Comparison of ENCODE assay signal across 1 cellular context in the genomic region with DNA sequence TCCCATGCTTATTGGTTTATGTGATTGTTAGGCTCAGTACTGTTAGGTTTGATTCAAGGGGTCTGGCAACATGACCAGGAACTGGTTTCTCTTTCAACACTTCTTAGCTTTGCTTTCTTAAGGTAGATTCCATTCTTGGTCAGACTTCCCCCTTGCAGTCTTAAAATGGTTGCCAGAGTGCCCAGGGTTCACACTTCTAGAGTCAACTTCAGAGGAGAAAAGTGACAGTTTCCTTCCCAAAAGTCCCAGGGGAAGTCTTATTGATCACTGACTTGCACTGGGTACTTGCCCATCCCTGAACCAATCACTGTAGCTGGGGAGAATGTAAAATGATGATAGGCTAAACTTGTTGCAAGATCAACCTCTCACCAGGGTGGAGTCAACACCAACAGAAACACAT.
TF ChIP-seq lines count a peak whose summit lies in the region.

No MANE protein-coding gene starts in this region.

TF ChIP-seq in GM12878, 131 proteins besides CTCF, POLR2A, EP300 and RAD21 (continued from another document):
- TF ChIP-seq, protein P1, sequence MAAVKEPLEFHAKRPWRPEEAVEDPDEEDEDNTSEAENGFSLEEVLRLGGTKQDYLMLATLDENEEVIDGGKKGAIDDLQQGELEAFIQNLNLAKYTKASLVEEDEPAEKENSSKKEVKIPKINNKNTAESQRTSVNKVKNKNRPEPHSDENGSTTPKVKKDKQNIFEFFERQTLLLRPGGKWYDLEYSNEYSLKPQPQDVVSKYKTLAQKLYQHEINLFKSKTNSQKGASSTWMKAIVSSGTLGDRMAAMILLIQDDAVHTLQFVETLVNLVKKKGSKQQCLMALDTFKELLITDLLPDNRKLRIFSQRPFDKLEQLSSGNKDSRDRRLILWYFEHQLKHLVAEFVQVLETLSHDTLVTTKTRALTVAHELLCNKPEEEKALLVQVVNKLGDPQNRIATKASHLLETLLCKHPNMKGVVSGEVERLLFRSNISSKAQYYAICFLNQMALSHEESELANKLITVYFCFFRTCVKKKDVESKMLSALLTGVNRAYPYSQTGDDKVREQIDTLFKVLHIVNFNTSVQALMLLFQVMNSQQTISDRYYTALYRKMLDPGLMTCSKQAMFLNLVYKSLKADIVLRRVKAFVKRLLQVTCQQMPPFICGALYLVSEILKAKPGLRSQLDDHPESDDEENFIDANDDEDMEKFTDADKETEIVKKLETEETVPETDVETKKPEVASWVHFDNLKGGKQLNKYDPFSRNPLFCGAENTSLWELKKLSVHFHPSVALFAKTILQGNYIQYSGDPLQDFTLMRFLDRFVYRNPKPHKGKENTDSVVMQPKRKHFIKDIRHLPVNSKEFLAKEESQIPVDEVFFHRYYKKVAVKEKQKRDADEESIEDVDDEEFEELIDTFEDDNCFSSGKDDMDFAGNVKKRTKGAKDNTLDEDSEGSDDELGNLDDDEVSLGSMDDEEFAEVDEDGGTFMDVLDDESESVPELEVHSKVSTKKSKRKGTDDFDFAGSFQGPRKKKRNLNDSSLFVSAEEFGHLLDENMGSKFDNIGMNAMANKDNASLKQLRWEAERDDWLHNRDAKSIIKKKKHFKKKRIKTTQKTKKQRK (IDR thresholded peaks at IDR 0.05; ENCODE audit: low read depth, low read length): no peak
- no peak for TF ChIP-seq SIN3A (IDR thresholded peaks at IDR 0.05; ENCODE audit: low read depth, low read length)
- peak in 1 of 2 experiments; percentile 73; a peak in 1 of 4 replicates for TF ChIP-seq ETV6 (conservative IDR thresholded peaks at IDR 0.05 in 1 of 2, IDR thresholded peaks at IDR 0.05 in 1 of 2; ENCODE audit: borderline replicate concordance in 1 of 2, low read depth in 1 of 2)
- TF ChIP-seq TAF1 (IDR thresholded peaks at IDR 0.05; ENCODE audit: borderline replicate concordance, low read depth, low read length): no peak
- TF ChIP-seq GABPA (IDR thresholded peaks at IDR 0.05; ENCODE audit: low read depth): no peak
- TF ChIP-seq, protein P2, sequence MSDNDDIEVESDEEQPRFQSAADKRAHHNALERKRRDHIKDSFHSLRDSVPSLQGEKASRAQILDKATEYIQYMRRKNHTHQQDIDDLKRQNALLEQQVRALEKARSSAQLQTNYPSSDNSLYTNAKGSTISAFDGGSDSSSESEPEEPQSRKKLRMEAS (IDR thresholded peaks at IDR 0.05; ENCODE audit: low read depth, low read length): no peak
- TF ChIP-seq RB1 (IDR thresholded peaks at IDR 0.05; ENCODE audit: borderline replicate concordance): no peak
- TF ChIP-seq, protein P3, sequence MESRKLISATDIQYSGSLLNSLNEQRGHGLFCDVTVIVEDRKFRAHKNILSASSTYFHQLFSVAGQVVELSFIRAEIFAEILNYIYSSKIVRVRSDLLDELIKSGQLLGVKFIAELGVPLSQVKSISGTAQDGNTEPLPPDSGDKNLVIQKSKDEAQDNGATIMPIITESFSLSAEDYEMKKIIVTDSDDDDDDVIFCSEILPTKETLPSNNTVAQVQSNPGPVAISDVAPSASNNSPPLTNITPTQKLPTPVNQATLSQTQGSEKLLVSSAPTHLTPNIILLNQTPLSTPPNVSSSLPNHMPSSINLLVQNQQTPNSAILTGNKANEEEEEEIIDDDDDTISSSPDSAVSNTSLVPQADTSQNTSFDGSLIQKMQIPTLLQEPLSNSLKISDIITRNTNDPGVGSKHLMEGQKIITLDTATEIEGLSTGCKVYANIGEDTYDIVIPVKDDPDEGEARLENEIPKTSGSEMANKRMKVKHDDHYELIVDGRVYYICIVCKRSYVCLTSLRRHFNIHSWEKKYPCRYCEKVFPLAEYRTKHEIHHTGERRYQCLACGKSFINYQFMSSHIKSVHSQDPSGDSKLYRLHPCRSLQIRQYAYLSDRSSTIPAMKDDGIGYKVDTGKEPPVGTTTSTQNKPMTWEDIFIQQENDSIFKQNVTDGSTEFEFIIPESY (IDR thresholded peaks at IDR 0.05): no peak
- TF ChIP-seq MXI1 (IDR thresholded peaks at IDR 0.05; ENCODE audit: low read depth, low read length): no peak
- TF ChIP-seq FOXM1 (IDR thresholded peaks at IDR 0.05; ENCODE audit: low read depth, low read length): peak; percentile 60; the same call in 1 of the 2 replicates
- TF ChIP-seq POU2F2 (IDR thresholded peaks at IDR 0.05; ENCODE audit: borderline replicate concordance, low read depth, low read length): no peak
- TF ChIP-seq CBFB (IDR thresholded peaks at IDR 0.05; ENCODE audit: low read depth): no peak
- no peak for TF ChIP-seq ATF7 (IDR thresholded peaks at IDR 0.05; ENCODE audit: low read depth)
- TF ChIP-seq, protein P4, sequence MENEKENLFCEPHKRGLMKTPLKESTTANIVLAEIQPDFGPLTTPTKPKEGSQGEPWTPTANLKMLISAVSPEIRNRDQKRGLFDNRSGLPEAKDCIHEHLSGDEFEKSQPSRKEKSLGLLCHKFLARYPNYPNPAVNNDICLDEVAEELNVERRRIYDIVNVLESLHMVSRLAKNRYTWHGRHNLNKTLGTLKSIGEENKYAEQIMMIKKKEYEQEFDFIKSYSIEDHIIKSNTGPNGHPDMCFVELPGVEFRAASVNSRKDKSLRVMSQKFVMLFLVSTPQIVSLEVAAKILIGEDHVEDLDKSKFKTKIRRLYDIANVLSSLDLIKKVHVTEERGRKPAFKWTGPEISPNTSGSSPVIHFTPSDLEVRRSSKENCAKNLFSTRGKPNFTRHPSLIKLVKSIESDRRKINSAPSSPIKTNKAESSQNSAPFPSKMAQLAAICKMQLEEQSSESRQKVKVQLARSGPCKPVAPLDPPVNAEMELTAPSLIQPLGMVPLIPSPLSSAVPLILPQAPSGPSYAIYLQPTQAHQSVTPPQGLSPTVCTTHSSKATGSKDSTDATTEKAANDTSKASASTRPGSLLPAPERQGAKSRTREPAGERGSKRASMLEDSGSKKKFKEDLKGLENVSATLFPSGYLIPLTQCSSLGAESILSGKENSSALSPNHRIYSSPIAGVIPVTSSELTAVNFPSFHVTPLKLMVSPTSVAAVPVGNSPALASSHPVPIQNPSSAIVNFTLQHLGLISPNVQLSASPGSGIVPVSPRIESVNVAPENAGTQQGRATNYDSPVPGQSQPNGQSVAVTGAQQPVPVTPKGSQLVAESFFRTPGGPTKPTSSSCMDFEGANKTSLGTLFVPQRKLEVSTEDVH (IDR thresholded peaks at IDR 0.05; ENCODE audit: low read depth, partially characterized antibody): no peak
- TF ChIP-seq KLF5 (IDR thresholded peaks at IDR 0.05; ENCODE audit: partially characterized antibody): no peak
- TF ChIP-seq ZBED1 (IDR thresholded peaks at IDR 0.05; ENCODE audit: borderline replicate concordance): no peak
- peak; percentile 74 for TF ChIP-seq YY1 (IDR thresholded peaks at IDR 0.05; ENCODE audit: low read depth, low read length)
- TF ChIP-seq, protein P5, sequence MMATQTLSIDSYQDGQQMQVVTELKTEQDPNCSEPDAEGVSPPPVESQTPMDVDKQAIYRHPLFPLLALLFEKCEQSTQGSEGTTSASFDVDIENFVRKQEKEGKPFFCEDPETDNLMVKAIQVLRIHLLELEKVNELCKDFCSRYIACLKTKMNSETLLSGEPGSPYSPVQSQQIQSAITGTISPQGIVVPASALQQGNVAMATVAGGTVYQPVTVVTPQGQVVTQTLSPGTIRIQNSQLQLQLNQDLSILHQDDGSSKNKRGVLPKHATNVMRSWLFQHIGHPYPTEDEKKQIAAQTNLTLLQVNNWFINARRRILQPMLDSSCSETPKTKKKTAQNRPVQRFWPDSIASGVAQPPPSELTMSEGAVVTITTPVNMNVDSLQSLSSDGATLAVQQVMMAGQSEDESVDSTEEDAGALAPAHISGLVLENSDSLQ (IDR thresholded peaks at IDR 0.05): no peak
- TF ChIP-seq SMARCA5 (IDR thresholded peaks at IDR 0.05): no peak
- TF ChIP-seq MEF2B (IDR thresholded peaks at IDR 0.05; ENCODE audit: partially characterized antibody, poor library complexity, severe bottlenecking): peak; percentile 31
TF ChIP-seq in GM12878: peak in this region for 7.
